ENCODE assay signal across 1 cellular context in the genomic region with DNA sequence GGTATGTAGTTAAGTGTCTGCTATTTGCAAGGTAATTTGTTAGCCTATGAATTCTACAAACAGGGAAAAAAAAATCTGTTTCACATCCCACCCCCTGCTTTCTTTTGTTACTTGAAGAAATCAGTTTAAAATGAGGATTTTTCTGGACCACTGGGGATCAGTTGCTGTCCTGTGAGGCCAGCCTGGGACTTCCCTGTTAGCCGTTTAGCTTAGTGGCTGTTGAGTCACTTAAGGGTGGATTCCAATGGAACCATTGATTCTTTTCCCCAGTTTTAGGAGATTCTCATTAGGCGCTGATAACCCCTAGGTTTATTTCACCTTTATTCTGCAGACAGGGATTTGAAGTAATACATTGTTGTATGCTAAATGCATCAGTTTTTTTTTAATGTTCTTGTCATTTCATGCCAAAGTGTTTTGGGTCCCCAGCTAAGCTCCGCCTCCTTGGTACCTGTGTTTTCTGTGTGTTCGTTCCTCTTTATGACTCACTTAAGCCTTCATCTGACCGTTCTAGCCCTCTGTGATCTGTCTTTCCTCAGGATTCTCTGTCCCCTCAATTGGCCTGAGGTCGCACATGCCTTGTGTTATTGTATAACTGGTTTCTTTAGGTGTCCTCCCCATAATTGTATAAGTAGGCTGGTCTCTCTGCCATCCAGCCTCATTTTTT.
TF ChIP-seq lines count a peak whose summit lies in the region.

No MANE protein-coding gene starts in this region.

TF ChIP-seq in H1, 55 proteins besides CTCF, POLR2A, EP300 and RAD21:
- TF ChIP-seq, protein P1, sequence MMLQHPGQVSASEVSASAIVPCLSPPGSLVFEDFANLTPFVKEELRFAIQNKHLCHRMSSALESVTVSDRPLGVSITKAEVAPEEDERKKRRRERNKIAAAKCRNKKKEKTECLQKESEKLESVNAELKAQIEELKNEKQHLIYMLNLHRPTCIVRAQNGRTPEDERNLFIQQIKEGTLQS (IDR thresholded peaks at IDR 0.05; ENCODE audit: insufficient read depth, low read depth, low read length) = no peak
- no peak for TF ChIP-seq TEAD4 (IDR thresholded peaks at IDR 0.05; ENCODE audit: low read depth, low read length)
- no peak for TF ChIP-seq TAF7 (optimal IDR thresholded peaks at IDR 0.05; ENCODE audit: borderline replicate concordance, low read depth, low read length)
- no peak for TF ChIP-seq HDAC6 (IDR thresholded peaks at IDR 0.05; ENCODE audit: low read depth, low read length)
- no peak for TF ChIP-seq EZH2 (IDR thresholded peaks at IDR 0.05; ENCODE audit: low read depth, low read length, severe bottlenecking)
- TF ChIP-seq JUN (IDR thresholded peaks at IDR 0.05; ENCODE audit: low read depth, low read length) = no peak
- no peak for TF ChIP-seq NANOG (IDR thresholded peaks at IDR 0.05; ENCODE audit: insufficient read depth, low read depth, low read length, poor library complexity, severe bottlenecking)
- no peak for TF ChIP-seq KDM4A (IDR thresholded peaks at IDR 0.05; ENCODE audit: low read depth, low read length, severe bottlenecking)
